Comparison of ENCODE assay signal across 9 cellular contexts in genomic region chr2:68774569-68775271, GRCh38. TPM values are rescaled to one million over a fixed set of nuclear protein-coding genes. Genes with fewer than 3 reads are reported as not detected.
DNase-seq lines count a peak whose midpoint lies in the region; ATAC-seq and TF ChIP-seq lines count a peak whose summit lies in the region.
"Had no signal": no experiment of that assay in that cellular context is flagged by ENCODE, and none has a peak within 500 bp of the region (broad histone marks: within the 10 kb centered on the region; RNA-seq: fewer than 3 reads in every experiment).

No MANE protein-coding gene starts in this region.

- peaks cover 38 to 50% of the 10 kb centered on the region in 2 donors for H3K36me3 Mint-ChIP-seq in CD14-positive monocyte

- no peaks in the 10 kb centered on the region for H3K9me3 ChIP-seq in spleen

- no peaks in the 10 kb centered on the region for H3K27me3 Mint-ChIP-seq in CD14-positive monocyte (ENCODE audit: low read depth in 3 of 3)

- TF ChIP-seq CTCF in CD14-positive monocyte (IDR thresholded peaks at IDR 0.05) (no peak), spleen (IDR thresholded peaks at IDR 0.05 in 8 of 11, conservative IDR thresholded peaks at IDR 0.05 in 3 of 11) (no peak)

- H3K27ac Mint-ChIP-seq in CD14-positive monocyte = peak overlapping the region; percentile 94 to 99 (median 97)

- DNase-seq in CD14-positive monocyte (ENCODE audit: low spot score) = peak; percentile 91
- peak; percentile 87 for DNase-seq in KG1 (lab: John Stamatoyannopoulos, UW)
- DNase-seq in activated CD8-positive, alpha-beta memory T cell treated with anti-CD3 and anti-CD28 coated beads, Interleukin-2, amount 50 U/mL, for 48 hours = peak; percentile 82
- peak; percentile 42 for DNase-seq in glomerular endothelial cell (ENCODE audit: extremely low read depth, low read depth, low spot score)
- peak; percentile 97 for DNase-seq in spleen
- DNase-seq in HPDE6-E6E7 (ENCODE audit: extremely low spot score) = no peak
- DNase-seq in NCI-H526 treated with DMSO at 0.1 percent for 48 hours (lab: John Stamatoyannopoulos, UW) = no peak

- peak; percentile 78 for ATAC-seq in GM21381 (IDR thresholded peaks at IDR 0.05; ENCODE audit: unreplicated experiment)

- peaks cover 86 to 100% (median 99%) of the 10 kb centered on the region in 6 donors for H3K4me1 ChIP-seq in spleen

- H3K27me3 ChIP-seq in spleen (replicated peaks in 1 of 7) = no peaks in the 10 kb centered on the region

- peak overlapping the region; percentile 92 to 98 (median 96) for H3K27ac ChIP-seq in spleen
- H3K27ac ChIP-seq: C4-2B had no signal

- peak; percentile 30 to 93 (median 50) for TF ChIP-seq POLR2A in spleen (IDR thresholded peaks at IDR 0.05)

- intact Hi-C loops in CD14-positive monocyte (cut with micrococcal nuclease) = loop anchor here in 1 of 2 donors (5.0 kb wide), 1 partner anchor 37 kb away; no protein-coding TSS in a partner anchor
- intact Hi-C loops in spleen (cut with DNase I; ENCODE audit: low total_unique reads) = loop anchor here (10.0 kb wide), 1 partner anchor 50 kb away; no protein-coding TSS in a partner anchor

- peak overlapping the region; percentile 55 to 79 (median 60) for H3K4me3 ChIP-seq in spleen

- peaks cover 0 to 46% (median 0%) of the 10 kb centered on the region in 6 donors for H3K36me3 ChIP-seq in spleen

- peaks cover 82% of the 10 kb centered on the region for H3K4me1 Mint-ChIP-seq in CD14-positive monocyte

- 1 to 5% (median 2%) methylated on average over 27 to 31 of the region's 31 CpGs for WGBS in spleen, 5 donors

- H3K4me3 Mint-ChIP-seq in CD14-positive monocyte = peak overlapping the region; percentile 82 to 92

- peaks cover 0 to 5% (median 0%) of the 10 kb centered on the region in 7 donors for H3K9me3 Mint-ChIP-seq in CD14-positive monocyte

RNA-seq across cellular contexts. Expression of gene ARHGAP25, which starts 40.1 kb away (rescaled TPM):
- polyA plus RNA-seq in CD14-positive monocyte (10 to 100 TPM; 20.8 to 36.3 TPM), spleen (100 to 1,000 TPM in 2 of 3 donors, 10 to 100 TPM in 1; 72.0 to 111 (median 103) TPM)
- total RNA-seq in glomerular endothelial cell (24.9 and 32.2 TPM in 2 replicates), spleen (100 to 1,000 TPM; 119 to 173 (median 144) TPM)

Comparison
In these comparisons a context has a peak if more than half of its experiments do, and no peak if none do; other contexts are left out.
1. DNase-seq: peak in CD14-positive monocyte (single experiment), KG1 (single experiment), activated CD8-positive, alpha-beta memory T cell treated with anti-CD3 and anti-CD28 coated beads, Interleukin-2, amount 50 U/mL, for 48 hours (single experiment), glomerular endothelial cell (single experiment) and spleen (single experiment); none in HPDE6-E6E7 (single experiment) and NCI-H526 treated with DMSO at 0.1 percent for 48 hours (single experiment).